Comparison of ENCODE assay signal across 6 cellular contexts in genomic region chr15:90264649-90265048, GRCh38. TPM values are rescaled to one million over a fixed set of nuclear protein-coding genes. Genes with fewer than 3 reads are reported as not detected.
DNase-seq lines count a peak whose midpoint lies in the region; ATAC-seq and TF ChIP-seq lines count a peak whose summit lies in the region.

No MANE protein-coding gene starts in this region.

- no peak for TF ChIP-seq POLR2A in body of pancreas (IDR thresholded peaks at IDR 0.05)

- peaks cover 10% of the 10 kb centered on the region for H3K27me3 Mint-ChIP-seq in nephron progenitor cell (ENCODE audit: low read depth, poor library complexity)

- H3K27me3 ChIP-seq in body of pancreas, result no peaks in the 10 kb centered on the region

- no peaks in the 10 kb centered on the region for H3K36me3 ChIP-seq in body of pancreas (replicated peaks in 1 of 2; ENCODE audit: insufficient read depth in 1 of 2, low read depth in 2 of 2)

- TF ChIP-seq CTCF in body of pancreas (IDR thresholded peaks at IDR 0.05), result no peak
- TF ChIP-seq CTCF in nephron progenitor cell (IDR thresholded peaks at IDR 0.05), result no peak

- H3K9me3 ChIP-seq in body of pancreas, result no peaks in the 10 kb centered on the region

- ATAC-seq in body of pancreas, result no peak

- H3K9me3 Mint-ChIP-seq in nephron progenitor cell, result no peaks in the 10 kb centered on the region

- intact Hi-C loops in body of pancreas (cut with DNase I), result no loop called here

- H3K4me1 Mint-ChIP-seq in nephron progenitor cell, result peaks cover 44% of the 10 kb centered on the region

- peak overlapping the region; percentile 97 for H3K4me3 Mint-ChIP-seq in nephron progenitor cell

- peak overlapping the region in 1 of 2 donors; percentile 47 for H3K4me3 ChIP-seq in body of pancreas

- peak overlapping the region; percentile 97 for H3K27ac Mint-ChIP-seq in nephron progenitor cell

- DNase-seq in NCI-H748 (lab: John Stamatoyannopoulos, UW; ENCODE audit: unreplicated experiment) (peak; percentile 9), NCI-H748 treated with DMSO at 0.1 percent for 48 hours (lab: John Stamatoyannopoulos, UW) (no peak), body of pancreas (no peak), nephron progenitor cell (no peak), T1000 (lab: John Stamatoyannopoulos, UW) (no peak), NCI-H146 (lab: John Stamatoyannopoulos, UW) (no peak)

- H3K27ac ChIP-seq in body of pancreas, result peak overlapping the region; percentile 88 to 95 (median 92)

- H3K36me3 Mint-ChIP-seq in nephron progenitor cell (ENCODE audit: low read depth), result peaks cover 21% of the 10 kb centered on the region

- 17% methylated on average over 1 to 4 of the region's 4 CpGs for WGBS in body of pancreas, 2 donors

- peaks cover 34% of the 10 kb centered on the region for H3K4me1 ChIP-seq in body of pancreas

RNA-seq across cellular contexts. Expression of gene NGRN, which starts 0.8 kb away (rescaled TPM):
- total RNA-seq in body of pancreas, result 10 to 100 TPM; 27.4 to 27.8 TPM

RNA-seq across cellular contexts. Expression of gene TTLL13, which starts 15.3 kb away (rescaled TPM):
- total RNA-seq in body of pancreas, result not detected

RNA-seq across cellular contexts. Expression of gene GDPGP1, which starts 30.6 kb away (rescaled TPM):
- total RNA-seq in body of pancreas, result 1 to 10 TPM in 1 of 2 donors, under 1 TPM in 1; 0.33 to 5.2 TPM

RNA-seq across cellular contexts. Expression of gene CIB1, which starts 30.9 kb away (rescaled TPM):
- 10 to 100 TPM; 36.6 to 59.0 TPM for total RNA-seq in body of pancreas
